29 cellular contexts compared by ENCODE assay signal in the genomic region with DNA sequence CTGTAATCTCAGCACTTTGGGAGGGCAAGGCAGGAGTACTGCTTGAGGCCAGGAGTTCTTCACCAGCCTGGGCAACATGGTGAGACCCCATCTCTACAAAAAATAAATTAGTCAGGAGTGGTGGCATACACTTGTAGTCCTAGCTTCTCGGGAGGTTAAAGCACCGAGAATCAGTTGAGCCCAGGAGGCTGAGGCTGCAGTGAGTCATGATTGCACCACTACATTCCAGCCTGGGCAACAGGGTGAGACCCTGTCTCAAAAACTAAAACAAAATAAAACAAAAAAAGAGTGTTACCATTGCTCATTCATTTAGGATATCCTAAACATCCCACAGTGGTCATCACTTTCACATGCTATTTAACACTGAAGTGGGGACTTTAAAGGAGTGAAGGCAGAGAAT. TPM values are rescaled to one million over a fixed set of nuclear protein-coding genes. Genes with fewer than 3 reads are reported as not detected.
A peak's percentile ranks its signal among the peaks of the same experiment; 100 is the strongest.
DNase-seq lines count a peak whose midpoint lies in the region; ATAC-seq, FAIRE-seq and TF ChIP-seq lines count a peak whose summit lies in the region.
"Had no signal": no experiment of that assay in that cellular context is flagged by ENCODE, and none has a peak within 500 bp of the region (broad histone marks: within the 10 kb centered on the region; RNA-seq: fewer than 3 reads in every experiment).

No MANE protein-coding gene starts in this region.

- DNase-seq in HT1080 (ENCODE audit: low read depth) (peak; percentile 37), astrocyte (ENCODE audit: low read depth) (no peak), fibroblast of pulmonary artery (ENCODE audit: low read depth) (peak; percentile 45), OCI-LY7 (ENCODE audit: low spot score) (no peak), glutamatergic neuron (no peak)
- DNase-seq in activated CD4-positive, alpha-beta T cell treated with anti-CD3 and anti-CD28 coated beads, Interleukin-2, amount 50 U/mL, for 4 hours: no peak
- DNase-seq: activated CD8-positive, alpha-beta T cell treated with anti-CD3 and anti-CD28 coated beads for 36 hours; caudate nucleus; endodermal cell; hypothalamus; immature natural killer cell; MG63; NCI-H1417 treated with DMSO at 0.1 percent for 48 hours; NCI-H345; NCI-H748 treated with DMSO at 0.1 percent for 48 hours; nephron progenitor cell; ovary; stimulated activated naive CD4-positive, alpha-beta T cell; upper lobe of right lung had no signal

- POLR2A ChIA-PET in OCI-LY7 (lab: Charles Lee): interaction anchor here (0.6 to 1.0 kb wide), 2 partner anchors 14 to 247 kb away, joined by 3 read pairs; no protein-coding TSS in a partner anchor

- H3K4me1 ChIP-seq in ACC112 (ENCODE audit: control insufficient read depth, insufficient read depth, low read length, unreplicated experiment) (peaks cover 17% of the 10 kb centered on the region), astrocyte (ENCODE audit: insufficient read depth, low read length) (peaks cover 5% of the 10 kb centered on the region), OCI-LY7 (ENCODE audit: insufficient read depth, low read length, poor library complexity, severe bottlenecking) (no peaks in the 10 kb centered on the region)

- no TSS peak for BruUV-seq in OCI-LY7 (replicated peaks; lab: Mats Ljungman, UMichigan)

- H4K20me1 ChIP-seq in astrocyte (ENCODE audit: insufficient read depth, low read length) (no peaks in the 10 kb centered on the region), OCI-LY7 (ENCODE audit: insufficient read depth, low read length) (no peaks in the 10 kb centered on the region)

- H3K36me3 ChIP-seq in ACC112 (ENCODE audit: insufficient read depth, low read length): peaks cover 39% of the 10 kb centered on the region
- H3K36me3 ChIP-seq in astrocyte (ENCODE audit: insufficient read depth, low read length): peaks cover 12% of the 10 kb centered on the region
- H3K36me3 ChIP-seq in OCI-LY7 (ENCODE audit: insufficient read depth, low read length): peaks cover 71% of the 10 kb centered on the region
- H3K36me3 ChIP-seq: ovary had no signal

- TF ChIP-seq CTCF in astrocyte (IDR thresholded peaks at IDR 0.05; ENCODE audit: insufficient read depth, low read depth, low read length) (no peak), fibroblast of pulmonary artery (IDR thresholded peaks at IDR 0.05; ENCODE audit: low read length, missing control alignments) (no peak), OCI-LY7 (conservative IDR thresholded peaks at IDR 0.05; ENCODE audit: low read length) (no peak), glutamatergic neuron (IDR thresholded peaks at IDR 0.05; ENCODE audit: partially characterized antibody, unreplicated experiment) (no peak)

- CTCF ChIA-PET in OCI-LY7 (lab: Charles Lee; ENCODE audit: unreplicated experiment): no interaction called here

- H3K27ac Mint-ChIP-seq in astrocyte (ENCODE audit: unreplicated experiment): peak overlapping the region; percentile 58
- no peak overlapping the region for H3K27ac Mint-ChIP-seq in glutamatergic neuron (ENCODE audit: unreplicated experiment)
- H3K27ac Mint-ChIP-seq: activated CD8-positive, alpha-beta T cell treated with anti-CD3 and anti-CD28 coated beads for 36 hours; activated naive CD4-positive, alpha-beta T cell treated with anti-CD3 and anti-CD28 coated beads, Interleukin-2, amount 50 U/mL, for 24 hours; activated T-helper 2 cell treated with anti-CD3 and anti-CD28 coated beads, Interferon-gamma antibody, Interleukin-2, Interleukin-4, amounts not matched to agents 10 μg/mL and 5 μg/mL and 100 μg/mL, durations not matched to agents 14 hours and 24 hours and 36 hours; endodermal cell; immature natural killer cell; nephron progenitor cell; T-helper 2 cell treated with Interferon-gamma antibody and Interleukin-4, amounts not matched to agents 5 μg/mL and 100 μg/mL, for 36 hours had no signal

- H3K4me3 Mint-ChIP-seq in astrocyte (ENCODE audit: unreplicated experiment) (no peak overlapping the region), glutamatergic neuron (ENCODE audit: unreplicated experiment) (no peak overlapping the region)
- H3K4me3 Mint-ChIP-seq: activated CD8-positive, alpha-beta T cell treated with anti-CD3 and anti-CD28 coated beads for 36 hours; activated naive CD4-positive, alpha-beta T cell treated with anti-CD3 and anti-CD28 coated beads, Interleukin-2, amount 50 U/mL, for 24 hours; endodermal cell; immature natural killer cell; nephron progenitor cell; T-helper 2 cell treated with Interferon-gamma antibody and Interleukin-4, amounts not matched to agents 5 μg/mL and 100 μg/mL, for 36 hours had no signal

- H3K9me3 Mint-ChIP-seq in astrocyte (ENCODE audit: unreplicated experiment) (no peaks in the 10 kb centered on the region), glutamatergic neuron (ENCODE audit: unreplicated experiment) (no peaks in the 10 kb centered on the region)
- H3K9me3 Mint-ChIP-seq: activated CD8-positive, alpha-beta T cell treated with anti-CD3 and anti-CD28 coated beads for 36 hours; activated naive CD4-positive, alpha-beta T cell treated with anti-CD3 and anti-CD28 coated beads, Interleukin-2, amount 50 U/mL, for 24 hours; activated T-helper 2 cell treated with anti-CD3 and anti-CD28 coated beads, Interferon-gamma antibody, Interleukin-2, Interleukin-4, amounts not matched to agents 10 μg/mL and 5 μg/mL and 100 μg/mL, durations not matched to agents 14 hours and 24 hours and 36 hours; endodermal cell; immature natural killer cell; nephron progenitor cell; T-helper 2 cell treated with Interferon-gamma antibody and Interleukin-4, amounts not matched to agents 5 μg/mL and 100 μg/mL, for 36 hours had no signal

- ATAC-seq in GM19467 (IDR thresholded peaks at IDR 0.05; ENCODE audit: unreplicated experiment): no peak
- ATAC-seq: activated CD8-positive, alpha-beta T cell treated with anti-CD3 and anti-CD28 coated beads for 36 hours; K562; upper lobe of right lung had no signal

- H3K4me1 Mint-ChIP-seq in astrocyte (ENCODE audit: low read depth, unreplicated experiment) (peaks cover 8% of the 10 kb centered on the region), glutamatergic neuron (ENCODE audit: low read depth, unreplicated experiment) (no peaks in the 10 kb centered on the region)
- H3K4me1 Mint-ChIP-seq: endodermal cell had no signal

- H3K27me3 Mint-ChIP-seq in astrocyte (ENCODE audit: low read depth, unreplicated experiment): no peaks in the 10 kb centered on the region
- H3K27me3 Mint-ChIP-seq in glutamatergic neuron (ENCODE audit: unreplicated experiment): no peaks in the 10 kb centered on the region
- H3K27me3 Mint-ChIP-seq: activated CD8-positive, alpha-beta T cell treated with anti-CD3 and anti-CD28 coated beads for 36 hours; activated naive CD4-positive, alpha-beta T cell treated with anti-CD3 and anti-CD28 coated beads, Interleukin-2, amount 50 U/mL, for 24 hours had no signal

- H2AFZ ChIP-seq in ACC112 (ENCODE audit: low read length, unreplicated experiment): no peak overlapping the region
- H2AFZ ChIP-seq in astrocyte (ENCODE audit: low read depth, low read length): no peak overlapping the region
- no peak overlapping the region for H2AFZ ChIP-seq in OCI-LY7 (ENCODE audit: low read length)

- peaks cover 7% of the 10 kb centered on the region for H3K36me3 Mint-ChIP-seq in astrocyte (ENCODE audit: low read depth, unreplicated experiment)
- no peaks in the 10 kb centered on the region for H3K36me3 Mint-ChIP-seq in glutamatergic neuron (ENCODE audit: unreplicated experiment)

- H3K4me2 ChIP-seq in astrocyte (ENCODE audit: low read length) (no peak overlapping the region), OCI-LY7 (ENCODE audit: low read length) (no peak overlapping the region)

- H3K9me3 ChIP-seq in astrocyte (ENCODE audit: insufficient read depth, low read depth, low read length) (no peaks in the 10 kb centered on the region), OCI-LY7 (ENCODE audit: low read length) (no peaks in the 10 kb centered on the region)
- H3K9me3 ChIP-seq: esophagus muscularis mucosa, MG63, ovary, upper lobe of right lung had no signal

- H3K4me3 ChIP-seq in ACC112 (ENCODE audit: low read depth, low read length) (no peak overlapping the region), astrocyte (ENCODE audit: insufficient read depth, low read depth, low read length) (no peak overlapping the region), fibroblast of pulmonary artery (replicated peaks; ENCODE audit: low read depth, low read length) (no peak overlapping the region), OCI-LY7 (ENCODE audit: low read depth, low read length, poor library complexity, severe bottlenecking) (no peak overlapping the region)
- H3K4me3 ChIP-seq: esophagus muscularis mucosa, K562, MG63, ovary, skin epidermis, upper lobe of right lung had no signal

- no peak overlapping the region for H3K9ac ChIP-seq in astrocyte (ENCODE audit: low read length)

- FAIRE-seq in astrocyte (lab: Jason Lieb, UNC): no peak
- FAIRE-seq: H1, K562, RCC 7860 had no signal

- H3K9me2 ChIP-seq in OCI-LY7 (ENCODE audit: insufficient read depth, low read length): no peaks in the 10 kb centered on the region

- H3K79me2 ChIP-seq in ACC112 (ENCODE audit: control insufficient read depth, insufficient read depth, low read length, unreplicated experiment) (no peaks in the 10 kb centered on the region), astrocyte (ENCODE audit: insufficient read depth, low read length) (no peaks in the 10 kb centered on the region), OCI-LY7 (ENCODE audit: insufficient read depth, low read depth, low read length) (no peaks in the 10 kb centered on the region)

- intact Hi-C loops in OCI-LY7 (cut with micrococcal nuclease; ENCODE audit: unreplicated experiment): no loop called here

- H3K27me3 ChIP-seq in ACC112 (ENCODE audit: insufficient read depth, low read length): no peaks in the 10 kb centered on the region
- H3K27me3 ChIP-seq in astrocyte (ENCODE audit: insufficient read depth, low read length): no peaks in the 10 kb centered on the region
- H3K27me3 ChIP-seq: esophagus muscularis mucosa, MG63, ovary, upper lobe of right lung had no signal

- H3K27ac ChIP-seq in ACC112 (ENCODE audit: low read depth, low read length) (peak overlapping the region; percentile 63), astrocyte (ENCODE audit: low read depth, low read length) (no peak overlapping the region), OCI-LY7 (ENCODE audit: low read depth, low read length, poor library complexity, severe bottlenecking) (no peak overlapping the region)
- H3K27ac ChIP-seq: esophagus muscularis mucosa, ovary, skin epidermis, upper lobe of right lung had no signal

RNA-seq across cellular contexts. Expression of a gene that starts 7.8 kb away (rescaled TPM):
- total RNA-seq in HT1080 (2014; rRNA removed; shearing (Covaris generic)): 19.5 and 22.0 TPM in 2 replicates
- polyA plus RNA-seq in HT1080 (2015; cell fraction: cytosol; rRNA removed): 16.4 and 19.2 TPM in 2 replicates
- polyA plus RNA-seq in HT1080 (2015; cell fraction: nucleus; rRNA removed): 63.8 and 68.9 TPM in 2 replicates
- 45.2 and 56.3 TPM in 2 replicates for total RNA-seq in astrocyte
- total RNA-seq in OCI-LY7 (2014; rRNA removed; shearing (Covaris generic)): 58.3 and 65.8 TPM in 2 replicates
- 82.6 and 86.4 TPM in 2 replicates for total RNA-seq in OCI-LY7 (2022)
- 50.7 TPM for total RNA-seq in glutamatergic neuron (ENCODE audit: unreplicated experiment)

RNA-seq across cellular contexts. Expression of a gene that starts 49.6 kb away (rescaled TPM):
- total RNA-seq in HT1080 (2014; rRNA removed; shearing (Covaris generic)): 1.4 TPM in 1 of 2 replicates, not detected in the other
- 0.15 TPM in 2 replicates for polyA plus RNA-seq in HT1080 (2015; cell fraction: cytosol; rRNA removed)
- 0.12 and 0.19 TPM in 2 replicates for polyA plus RNA-seq in HT1080 (2015; cell fraction: nucleus; rRNA removed)
- 1.4 and 1.7 TPM in 2 replicates for total RNA-seq in astrocyte
- total RNA-seq in OCI-LY7 (2014; rRNA removed; shearing (Covaris generic)): 3.2 and 3.4 TPM in 2 replicates
- 1.2 and 3.7 TPM in 2 replicates for total RNA-seq in OCI-LY7 (2022)
- 3.2 TPM for total RNA-seq in glutamatergic neuron (ENCODE audit: unreplicated experiment)

RNA-seq across cellular contexts. Expression of a gene that starts 55.2 kb away (rescaled TPM):
- 25.9 and 26.4 TPM in 2 replicates for total RNA-seq in HT1080 (2014; rRNA removed; shearing (Covaris generic))
- polyA plus RNA-seq in HT1080 (2015; cell fraction: cytosol; rRNA removed): 40.2 and 45.1 TPM in 2 replicates
- polyA plus RNA-seq in HT1080 (2015; cell fraction: nucleus; rRNA removed): 36.2 and 44.3 TPM in 2 replicates
- total RNA-seq in astrocyte: 6.9 and 8.9 TPM in 2 replicates
- total RNA-seq in OCI-LY7 (2014; rRNA removed; shearing (Covaris generic)): 97.5 and 121 TPM in 2 replicates
- total RNA-seq in OCI-LY7 (2022): 65.0 and 80.9 TPM in 2 replicates
- 14.3 TPM for total RNA-seq in glutamatergic neuron (ENCODE audit: unreplicated experiment)

RNA-seq across cellular contexts. Expression of a gene that starts 57.4 kb away (rescaled TPM):
- total RNA-seq in HT1080 (2014; rRNA removed; shearing (Covaris generic)): 180 and 239 TPM in 2 replicates
- polyA plus RNA-seq in HT1080 (2015; cell fraction: cytosol; rRNA removed): 189 and 251 TPM in 2 replicates
- polyA plus RNA-seq in HT1080 (2015; cell fraction: nucleus; rRNA removed): 271 TPM in 2 replicates
- total RNA-seq in astrocyte: 331 and 359 TPM in 2 replicates
- total RNA-seq in OCI-LY7 (2014; rRNA removed; shearing (Covaris generic)): 63.1 and 129 TPM in 2 replicates
- 221 and 232 TPM in 2 replicates for total RNA-seq in OCI-LY7 (2022)
- total RNA-seq in glutamatergic neuron (ENCODE audit: unreplicated experiment): 124 TPM

Comparison
In these comparisons a context has a peak if more than half of its experiments do, and no peak if none do; other contexts are left out.
1. DNase-seq: peak in HT1080 (single experiment) and fibroblast of pulmonary artery (single experiment); none in astrocyte (single experiment), OCI-LY7 (single experiment), activated CD4-positive, alpha-beta T cell treated with anti-CD3 and anti-CD28 coated beads, Interleukin-2, amount 50 U/mL, for 4 hours (0 of 2) and glutamatergic neuron (single experiment).